Comparison of ENCODE assay signal across 8 cellular contexts in the genomic region with DNA sequence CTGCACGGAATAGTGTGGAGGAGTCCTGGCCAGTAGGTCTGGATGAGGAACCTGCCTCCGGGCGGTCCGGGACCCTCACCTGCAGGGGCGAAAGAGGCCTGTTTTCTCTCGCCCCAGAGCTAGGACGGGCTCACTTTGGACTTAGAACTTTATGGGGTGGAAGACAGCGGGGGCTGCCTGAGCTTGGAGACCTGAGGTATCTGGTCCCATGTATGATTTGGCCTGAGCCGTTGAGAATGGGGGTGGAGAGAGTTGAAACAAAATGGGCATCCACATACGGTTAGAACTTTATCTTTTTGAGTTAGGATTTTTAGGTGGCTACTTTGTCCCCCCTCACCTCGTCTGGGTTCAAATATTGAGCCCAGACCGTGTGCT. TPM values are rescaled to one million over a fixed set of nuclear protein-coding genes. Genes with fewer than 3 reads are reported as not detected.
DNase-seq lines count a peak whose midpoint lies in the region; ATAC-seq and TF ChIP-seq lines count a peak whose summit lies in the region.

No MANE protein-coding gene starts in this region.

- H3K27me3 ChIP-seq in Caco-2 (replicated peaks; ENCODE audit: control insufficient read depth, insufficient read depth, low read length) (no peaks in the 10 kb centered on the region), thyroid gland (no peaks in the 10 kb centered on the region)

- intact Hi-C loops in Caco-2 (cut with micrococcal nuclease; ENCODE audit: unreplicated experiment), result loop anchor here (1.0 to 2.0 kb wide), 3 partner anchors 15 to 78 kb away; partner anchors contain the start of gene EGR1
- intact Hi-C loops in left colon (cut with DNase I, micrococcal nuclease), result no loop called here
- intact Hi-C loops in thyroid gland (cut with DNase I), result no loop called here

- BruUV-seq in Caco-2 (replicated peaks; lab: Mats Ljungman, UMichigan), result TSS peak; percentile 83

- H3K9me3 Mint-ChIP-seq in Caco-2 (ENCODE audit: unreplicated experiment), result no peaks in the 10 kb centered on the region

- peak overlapping the region; percentile 90 for H3K4me3 ChIP-seq in Caco-2 (ENCODE audit: low read depth, low read length)
- H3K4me3 ChIP-seq in astrocyte of the spinal cord (ENCODE audit: low read depth, low read length), result peak overlapping the region; percentile 87
- H3K4me3 ChIP-seq in thyroid gland (replicated peaks in 1 of 3), result peak overlapping the region; percentile 45 to 84 (median 74)

- CTCF ChIA-PET in Caco-2 (lab: Charles Lee), result interaction anchor here (0.6 to 1.2 kb wide), 4 partner anchors 16 to 635 kb away, joined by 3 to 8 read pairs (median 4); partner anchors contain the start of gene HSPA9

- ATAC-seq in GM19328 (IDR thresholded peaks at IDR 0.05; ENCODE audit: unreplicated experiment), result peak; percentile 43
- ATAC-seq in HG03439 (IDR thresholded peaks at IDR 0.05; ENCODE audit: unreplicated experiment), result peak; percentile 46
- peak; percentile 56 for ATAC-seq in left colon

- H3K4me1 Mint-ChIP-seq in Caco-2 (ENCODE audit: low read depth, unreplicated experiment), result peaks cover 26% of the 10 kb centered on the region

- in situ Hi-C loops in astrocyte of the spinal cord (cut with HindIII; ENCODE audit: low sequenced_read_pairs), result no loop called here

- peak overlapping the region; percentile 82 for H3K4me3 Mint-ChIP-seq in Caco-2 (ENCODE audit: unreplicated experiment)

- peaks cover 2% of the 10 kb centered on the region; the same call in 1 of the 2 replicates for H3K36me3 ChIP-seq in Caco-2 (ENCODE audit: control insufficient read depth, insufficient read depth, low read length)
- H3K36me3 ChIP-seq in thyroid gland, result no peaks in the 10 kb centered on the region

- TF ChIP-seq CTCF in Caco-2 (IDR thresholded peaks at IDR 0.05; ENCODE audit: insufficient read depth in 1 of 2, low read depth in 1 of 2, low read length in 1 of 2, severe bottlenecking in 1 of 2, unreplicated experiment in 1 of 2), result no peak
- no peak for TF ChIP-seq CTCF in astrocyte of the spinal cord (IDR thresholded peaks at IDR 0.05; ENCODE audit: low read depth, low read length)
- no peak for TF ChIP-seq CTCF in thyroid gland (IDR thresholded peaks at IDR 0.05)

- peaks cover 74% of the 10 kb centered on the region for H3K36me3 Mint-ChIP-seq in Caco-2 (ENCODE audit: insufficient read depth, unreplicated experiment)

- H3K27ac Mint-ChIP-seq in Caco-2 (ENCODE audit: unreplicated experiment), result peak overlapping the region; percentile 95

- H3K4me1 ChIP-seq in Caco-2, result peaks cover 28% of the 10 kb centered on the region
- H3K4me1 ChIP-seq in thyroid gland, result peaks cover 34 to 43% of the 10 kb centered on the region in 2 donors

- no peaks in the 10 kb centered on the region for H3K27me3 Mint-ChIP-seq in Caco-2 (ENCODE audit: insufficient read depth, unreplicated experiment)

- WGBS in thyroid gland, 2 donors, result 1% methylated on average over 6 to 12 of the region's 12 CpGs

- peak overlapping the region; percentile 84 to 99 (median 98) for H3K27ac ChIP-seq in thyroid gland

- POLR2A ChIA-PET in Caco-2 (lab: Charles Lee), result interaction anchor here (0.5 to 2.9 kb wide), 20 partner anchors 8 to 730 kb away, joined by 3 to 42 read pairs (median 4); partner anchors contain the start of genes CDC25C, CTNNA1, EGR1 and FAM53C

- no peak for DNase-seq in Caco-2
- DNase-seq in astrocyte of the spinal cord (ENCODE audit: low read depth, low spot score), result no peak
- no peak for DNase-seq in left colon
- DNase-seq in thyroid gland, result no peak
- DNase-seq in pons (ENCODE audit: low spot score), result no peak
- no peak for DNase-seq in putamen (ENCODE audit: low spot score)

- no peaks in the 10 kb centered on the region for H3K9me3 ChIP-seq in Caco-2
- no peaks in the 10 kb centered on the region for H3K9me3 ChIP-seq in thyroid gland

- no peak for TF ChIP-seq POLR2A in thyroid gland (IDR thresholded peaks at IDR 0.05)

RNA-seq across cellular contexts. Expression of gene ETF1, which starts 0.7 kb away (rescaled TPM):
- total RNA-seq in Caco-2 (2022) (179 and 184 TPM in 2 replicates), left colon (10 to 100 TPM; 73.5 to 83.3 TPM), thyroid gland (10 to 100 TPM; 64.9 to 84.9 (median 80.4) TPM)

RNA-seq across cellular contexts. Expression of gene HSPA9, which starts 31.5 kb away (rescaled TPM):
- total RNA-seq in Caco-2 (2022), result 533 and 537 TPM in 2 replicates
- total RNA-seq in left colon, result 100 to 1,000 TPM; 175 to 206 TPM
- total RNA-seq in thyroid gland, result 100 to 1,000 TPM; 253 to 556 (median 406) TPM
